Comparison of ENCODE assay signal across 17 cellular contexts in the genomic region with DNA sequence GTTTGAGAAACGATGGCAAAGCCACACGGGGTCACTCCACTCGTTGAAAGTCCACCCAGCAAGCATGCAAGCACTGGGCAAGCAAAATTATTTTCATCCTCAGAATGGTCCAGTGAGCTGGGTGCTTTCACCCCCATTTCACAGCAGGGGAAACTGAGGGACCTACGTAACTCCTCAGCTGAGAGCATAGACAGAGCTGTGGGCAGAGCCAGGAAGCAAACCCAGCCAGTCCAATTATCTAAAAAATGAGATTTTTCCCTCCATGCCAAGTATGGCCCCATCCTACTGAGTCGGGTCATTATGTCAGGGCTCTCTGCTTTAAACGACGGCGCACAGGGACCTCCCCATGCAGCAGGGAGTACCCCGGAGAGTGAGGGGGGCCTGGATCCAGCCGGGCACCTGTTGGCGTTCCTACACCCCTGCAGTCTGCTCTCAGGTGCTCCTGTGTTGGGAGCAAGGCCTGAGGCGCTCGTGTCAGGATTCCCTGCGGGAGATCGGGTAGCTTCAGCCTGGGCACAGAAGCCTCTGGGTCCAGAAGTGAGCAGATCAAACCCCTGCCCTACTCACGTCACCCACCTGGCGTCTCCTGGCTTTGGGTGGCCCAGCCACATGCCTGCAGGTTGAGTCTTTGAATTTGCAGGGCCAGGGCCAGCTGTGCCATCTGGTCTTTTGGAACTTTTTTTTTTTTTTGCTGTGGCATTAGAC. TPM values are rescaled to one million over a fixed set of nuclear protein-coding genes. Genes with fewer than 3 reads are reported as not detected.
DNase-seq lines count a peak whose midpoint lies in the region; ATAC-seq and TF ChIP-seq lines count a peak whose summit lies in the region.
"Had no signal": no experiment of that assay in that cellular context is flagged by ENCODE, and none has a peak within 500 bp of the region (broad histone marks: within the 10 kb centered on the region; RNA-seq: fewer than 3 reads in every experiment).

No MANE protein-coding gene starts in this region.

- no peak overlapping the region for H3K9ac ChIP-seq in stomach smooth muscle (ENCODE audit: low read length in 2 of 2)

- CTCF ChIA-PET in CD4-positive, alpha-beta T cell (lab: Charles Lee) = no interaction called here

- TF ChIP-seq CTCF in HFFc6 (IDR thresholded peaks at IDR 0.05) (no peak), left lung (IDR thresholded peaks at IDR 0.05) (no peak)
- no peak for TF ChIP-seq CTCF in CD4-positive, alpha-beta T cell (IDR thresholded peaks at IDR 0.05)

- H3K9me3 ChIP-seq in SJSA1 (replicated peaks) (no peaks in the 10 kb centered on the region), left lung (no peaks in the 10 kb centered on the region), stomach smooth muscle (ENCODE audit: control insufficient read depth in 2 of 2, low read length in 2 of 2) (no peaks in the 10 kb centered on the region)
- H3K9me3 ChIP-seq in CD4-positive, alpha-beta T cell (ENCODE audit: control insufficient read depth, low read length) = no peaks in the 10 kb centered on the region

- H3K36me3 Mint-ChIP-seq in HFFc6 (ENCODE audit: low read depth) = peaks cover 24% of the 10 kb centered on the region
- H3K36me3 Mint-ChIP-seq in CD4-positive, alpha-beta T cell (ENCODE audit: low read depth) = no peaks in the 10 kb centered on the region
- H3K36me3 Mint-ChIP-seq in activated CD4-positive, alpha-beta T cell treated with anti-CD3 and anti-CD28 coated beads, Interleukin-2, amount 10 ng/mL, durations not matched to agents 24 days and 14 days (ENCODE audit: low read depth) = no peaks in the 10 kb centered on the region
- H3K36me3 Mint-ChIP-seq: CD8-positive, alpha-beta T cell had no signal

- ATAC-seq in left lung = no peak
- no peak for ATAC-seq in CD4-positive, alpha-beta T cell (ENCODE audit: poor library complexity)
- ATAC-seq: CD8-positive, alpha-beta T cell had no signal

- H3K9me3 Mint-ChIP-seq in HFFc6 = peaks cover 4% of the 10 kb centered on the region
- H3K9me3 Mint-ChIP-seq in CD4-positive, alpha-beta T cell = no peaks in the 10 kb centered on the region
- H3K9me3 Mint-ChIP-seq in activated CD4-positive, alpha-beta T cell treated with anti-CD3 and anti-CD28 coated beads, Interleukin-2, amount 10 ng/mL, durations not matched to agents 24 days and 14 days = peaks cover 3% of the 10 kb centered on the region
- H3K9me3 Mint-ChIP-seq: CD8-positive, alpha-beta T cell had no signal

- H3K27ac ChIP-seq in SJSA1 (peak overlapping the region; percentile 83), left lung (peak overlapping the region; percentile 76 to 78), stomach smooth muscle (ENCODE audit: low read length) (peak overlapping the region; percentile 73)
- no peak overlapping the region for H3K27ac ChIP-seq in CD4-positive, alpha-beta T cell (ENCODE audit: low read depth, low read length)

- peaks cover 62% of the 10 kb centered on the region for H3K4me1 ChIP-seq in SJSA1 (replicated peaks)
- H3K4me1 ChIP-seq in left lung = peaks cover 20 to 35% of the 10 kb centered on the region in 2 donors
- H3K4me1 ChIP-seq in stomach smooth muscle (ENCODE audit: control insufficient read depth, insufficient read depth, low read length) = peaks cover 62% of the 10 kb centered on the region

- H3K4me3 ChIP-seq in SJSA1 = no peak overlapping the region
- no peak overlapping the region for H3K4me3 ChIP-seq in left lung
- H3K4me3 ChIP-seq in stomach smooth muscle (ENCODE audit: low read length in 2 of 2) = peak overlapping the region in 1 of 2 donors; percentile 47

- DNase-seq in HFFc6 (no peak), SJSA1 (ENCODE audit: low read depth in 1 of 2, low spot score in 2 of 2) (no peak), left lung (peak in 1 of 2 donors; percentile 56), NCI-H1092 treated with DMSO at 0.1 percent for 48 hours (lab: John Stamatoyannopoulos, UW) (no peak)
- no peak for DNase-seq in CD4-positive, alpha-beta T cell
- no peak for DNase-seq in activated CD4-positive, alpha-beta T cell treated with anti-CD3 and anti-CD28 coated beads, Interleukin-2, amount 10 ng/mL, durations not matched to agents 24 days and 14 days
- DNase-seq in stimulated activated CD4-positive, alpha-beta T cell treated with anti-CD3 and anti-CD28 coated beads, Interleukin-15, amount 100 ng/mL, for 24 hours = no peak
- DNase-seq: activated CD4-positive, alpha-beta T cell treated with anti-CD3 and anti-CD28 coated beads, Interleukin-2, amount 50 U/mL, for 48 hours; activated naive CD4-positive, alpha-beta T cell; KG1; kidney; NCI-H187 treated with DMSO at 0.1 percent for 48 hours; stimulated activated CD4-positive, alpha-beta T cell treated with anti-CD3 and anti-CD28 coated beads, Interleukin-2, amount 100 ng/mL, for 48 hours; stimulated activated naive CD4-positive, alpha-beta T cell had no signal

- peak overlapping the region; percentile 58 for H3K4me3 Mint-ChIP-seq in HFFc6
- no peak overlapping the region for H3K4me3 Mint-ChIP-seq in CD4-positive, alpha-beta T cell
- no peak overlapping the region for H3K4me3 Mint-ChIP-seq in activated CD4-positive, alpha-beta T cell treated with anti-CD3 and anti-CD28 coated beads, Interleukin-2, amount 10 ng/mL, durations not matched to agents 24 days and 14 days
- H3K4me3 Mint-ChIP-seq: CD8-positive, alpha-beta T cell had no signal

- H3K27ac Mint-ChIP-seq in HFFc6 = peak overlapping the region; percentile 98
- no peak overlapping the region for H3K27ac Mint-ChIP-seq in CD4-positive, alpha-beta T cell
- no peak overlapping the region for H3K27ac Mint-ChIP-seq in activated CD4-positive, alpha-beta T cell treated with anti-CD3 and anti-CD28 coated beads, Interleukin-2, amount 10 ng/mL, durations not matched to agents 24 days and 14 days
- H3K27ac Mint-ChIP-seq: CD8-positive, alpha-beta T cell had no signal

- peaks cover 99% of the 10 kb centered on the region for H3K4me1 Mint-ChIP-seq in HFFc6 (ENCODE audit: low read depth)
- H3K4me1 Mint-ChIP-seq in CD4-positive, alpha-beta T cell (ENCODE audit: low read depth) = no peaks in the 10 kb centered on the region
- peaks cover 3% of the 10 kb centered on the region for H3K4me1 Mint-ChIP-seq in activated CD4-positive, alpha-beta T cell treated with anti-CD3 and anti-CD28 coated beads, Interleukin-2, amount 10 ng/mL, durations not matched to agents 24 days and 14 days

- intact Hi-C loops in left lung (cut with DNase I) = no loop called here
- intact Hi-C loops in CD4-positive, alpha-beta T cell (cut with DNase I, micrococcal nuclease) = no loop called here
- intact Hi-C loops in activated CD4-positive, alpha-beta T cell treated with anti-CD3 and anti-CD28 coated beads, Interleukin-2, amount 10 ng/mL, durations not matched to agents 24 days and 14 days (cut with micrococcal nuclease) = no loop called here

- H3K27me3 Mint-ChIP-seq in HFFc6 (ENCODE audit: insufficient read depth) = peaks cover 21% of the 10 kb centered on the region
- no peaks in the 10 kb centered on the region for H3K27me3 Mint-ChIP-seq in CD4-positive, alpha-beta T cell
- H3K27me3 Mint-ChIP-seq in activated CD4-positive, alpha-beta T cell treated with anti-CD3 and anti-CD28 coated beads, Interleukin-2, amount 10 ng/mL, durations not matched to agents 24 days and 14 days = peaks cover 3% of the 10 kb centered on the region

- H3K27me3 ChIP-seq in SJSA1 (replicated peaks) (no peaks in the 10 kb centered on the region), left lung (peaks cover 0 to 17% of the 10 kb centered on the region in 2 donors), stomach smooth muscle (ENCODE audit: control insufficient read depth in 1 of 2, insufficient read depth in 2 of 2, low read length in 2 of 2) (no peaks in the 10 kb centered on the region)
- peaks cover 5% of the 10 kb centered on the region for H3K27me3 ChIP-seq in CD4-positive, alpha-beta T cell (ENCODE audit: control insufficient read depth, insufficient read depth, low read length)

- H3K36me3 ChIP-seq in SJSA1 = 0 out of 2 replicates have a peak, but pooled peaks cover 6% of the 10 kb centered on the region
- no peaks in the 10 kb centered on the region for H3K36me3 ChIP-seq in left lung
- H3K36me3 ChIP-seq in stomach smooth muscle (ENCODE audit: control insufficient read depth in 2 of 2, insufficient read depth in 2 of 2, low read length in 2 of 2) = no peaks in the 10 kb centered on the region

- POLR2A ChIA-PET in CD4-positive, alpha-beta T cell (lab: Charles Lee) = no interaction called here

RNA-seq across cellular contexts. Expression of gene TWIST2, which starts 17.3 kb away (rescaled TPM):
- total RNA-seq in HFFc6 (2021; fragmentation: NEBNext Ultra II Directional; extraction: Animal tissue kit (Norgen Biotek cat#: 25700)) = 100 to 1,000 TPM; 127 to 146 (median 137) TPM
- 32.6 and 33.9 TPM in 2 replicates for total RNA-seq in SJSA1 (2014; rRNA removed; shearing (Covaris generic))
- 10 to 100 TPM in 1 of 2 donors, 1 to 10 TPM in 1; 8.9 to 12.8 TPM for total RNA-seq in left lung
- not detected for total RNA-seq in CD4-positive, alpha-beta T cell
- not detected in 2 replicates for total RNA-seq in activated CD4-positive, alpha-beta T cell treated with anti-CD3 and anti-CD28 coated beads, Interleukin-2, amount 10 ng/mL, durations not matched to agents 24 days and 14 days
- total RNA-seq: CD8-positive, alpha-beta T cell; T-helper 1 cell treated with Interleukin-12 subunit alpha and Interleukin-12 subunit beta and Interleukin-4 antibody, amounts not matched to agents 30 ng/mL and 1 ng/mL, for 36 hours had no signal
